ENCODE assay signal across 11 cellular contexts in genomic region chr6:39317256-39317655, GRCh38. TPM values are rescaled to one million over a fixed set of nuclear protein-coding genes. Genes with fewer than 3 reads are reported as not detected.
"Had no signal": no experiment of that assay in that cellular context is flagged by ENCODE, and none has a peak within 500 bp of the region (broad histone marks: within the 10 kb centered on the region; RNA-seq: fewer than 3 reads in every experiment).

No MANE protein-coding gene starts in this region.

- H3K27ac ChIP-seq: GM23248 had no signal

- H3K4me3 Mint-ChIP-seq: GM23338, H9, HFFc6 had no signal

- H3K9me3 Mint-ChIP-seq: GM23338, H9, HFFc6 had no signal

- H3K4me1 ChIP-seq: HAP-1 had no signal

- ATAC-seq: GM23338, HCT116 had no signal

- DNase-seq: GM23248, GOT3, H7, H9, HCEC 1CT, HFFc6 had no signal

- H3K4me1 Mint-ChIP-seq: GM23338 had no signal

- H3K27ac Mint-ChIP-seq: GM23338, H9, HFFc6 had no signal

RNA-seq across cellular contexts. Expression of gene KCNK17, which starts 3.0 kb away (rescaled TPM):
- total RNA-seq: GM23248, H4, HFFc6 had no signal
- polyA plus RNA-seq: GM23248 had no signal

RNA-seq across cellular contexts. Expression of gene KCNK16, which starts 5.2 kb away (rescaled TPM):
- total RNA-seq: GM23248, GM23338, H1, H4, H7, H9, HFFc6 had no signal
- polyA plus RNA-seq: GM23248, GM23338, H1 had no signal
